Comparison of ENCODE assay signal across 8 cellular contexts in genomic region chr12:10153271-10154144, GRCh38. TPM values are rescaled to one million over a fixed set of nuclear protein-coding genes. Genes with fewer than 3 reads are reported as not detected.
DNase-seq lines count a peak whose midpoint lies in the region; FAIRE-seq and TF ChIP-seq lines count a peak whose summit lies in the region.

No MANE protein-coding gene starts in this region.

- intact Hi-C loops in ascending aorta (cut with DNase I) = loop anchor here (1.0 to 10.0 kb wide), 2 partner anchors 37 to 211 kb away; no protein-coding TSS in a partner anchor

- H3K4me2 ChIP-seq in Loucy (ENCODE audit: low read depth, low read length, poor library complexity, severe bottlenecking) (peak overlapping the region; percentile 54), hepatocyte (peak overlapping the region; percentile 85)

- H2AFZ ChIP-seq in Loucy (ENCODE audit: low read length) (no peak overlapping the region; the same call in 1 of the 2 replicates), hepatocyte (peak overlapping the region; percentile 86)

- no peak overlapping the region for H3K27ac Mint-ChIP-seq in T-helper 2 cell treated with Interferon-gamma antibody and Interleukin-4, amounts not matched to agents 5 μg/mL and 100 μg/mL, for 36 hours

- H3K27me3 ChIP-seq in AG04450 (ENCODE audit: control insufficient read depth, insufficient read depth, low read length) = no peaks in the 10 kb centered on the region
- H3K27me3 ChIP-seq in Loucy (ENCODE audit: insufficient read depth, low read length, poor library complexity, severe bottlenecking) = no peaks in the 10 kb centered on the region
- H3K27me3 ChIP-seq in ascending aorta = no peaks in the 10 kb centered on the region
- no peaks in the 10 kb centered on the region for H3K27me3 ChIP-seq in hepatocyte

- no peaks in the 10 kb centered on the region for H3K9me3 ChIP-seq in AG04450 (ENCODE audit: control insufficient read depth, insufficient read depth, low read length)
- H3K9me3 ChIP-seq in Loucy (ENCODE audit: insufficient read depth, low read depth, low read length) = no peaks in the 10 kb centered on the region
- no peaks in the 10 kb centered on the region for H3K9me3 ChIP-seq in ascending aorta
- no peaks in the 10 kb centered on the region for H3K9me3 ChIP-seq in hepatocyte (ENCODE audit: low read depth)

- H3K27me3 Mint-ChIP-seq in T-helper 2 cell treated with Interferon-gamma antibody and Interleukin-4, amounts not matched to agents 5 μg/mL and 100 μg/mL, for 36 hours (ENCODE audit: low read depth) = peaks cover 42% of the 10 kb centered on the region

- DNase-seq in AG04450 (ENCODE audit: low read depth, low spot score) (no peak), GM19239 (ENCODE audit: insufficient read length, low spot score) (peak; percentile 29), ascending aorta (ENCODE audit: low spot score in 2 of 2) (peak in 1 of 2 donors; percentile 84), hepatocyte (ENCODE audit: low spot score) (peak; percentile 82), pulmonary artery endothelial cell (ENCODE audit: low read depth, low spot score) (peak; percentile 22)
- DNase-seq in T-helper 2 cell treated with Interferon-gamma antibody and Interleukin-4, amounts not matched to agents 5 μg/mL and 100 μg/mL, for 36 hours (ENCODE audit: low spot score) = peak; percentile 43

- H3K4me1 ChIP-seq in Loucy (ENCODE audit: insufficient read depth, low read length, poor library complexity, severe bottlenecking) (no peaks in the 10 kb centered on the region), ascending aorta (peaks cover 0 to 3% of the 10 kb centered on the region in 2 donors), hepatocyte (ENCODE audit: insufficient read depth) (peaks cover 5% of the 10 kb centered on the region), urinary bladder (ENCODE audit: insufficient read depth) (no peaks in the 10 kb centered on the region)

- H3K4me3 ChIP-seq in AG04450 (ENCODE audit: low read depth, low read length) = peak overlapping the region; percentile 50
- H3K4me3 ChIP-seq in Loucy (ENCODE audit: low read length, poor library complexity, severe bottlenecking) = peak overlapping the region; percentile 45
- H3K4me3 ChIP-seq in ascending aorta = peak overlapping the region; percentile 65 to 79
- H3K4me3 ChIP-seq in hepatocyte = peak overlapping the region; percentile 31
- peak overlapping the region; percentile 51 for H3K4me3 ChIP-seq in urinary bladder (ENCODE audit: low read depth, low read length)

- no peak overlapping the region for H3K9ac ChIP-seq in Loucy (ENCODE audit: low read depth, low read length, poor library complexity, severe bottlenecking)

- peaks cover 6% of the 10 kb centered on the region for H3K4me1 Mint-ChIP-seq in T-helper 2 cell treated with Interferon-gamma antibody and Interleukin-4, amounts not matched to agents 5 μg/mL and 100 μg/mL, for 36 hours (ENCODE audit: low read depth)

- peak; percentile 78 for TF ChIP-seq CTCF in AG04450 (IDR thresholded peaks at IDR 0.05; ENCODE audit: low read depth, low read length)
- TF ChIP-seq CTCF in Loucy (conservative IDR thresholded peaks at IDR 0.05; ENCODE audit: low read length) = peak; percentile 58
- TF ChIP-seq CTCF in ascending aorta (IDR thresholded peaks at IDR 0.05) = peak; percentile 66 to 78 (median 76)
- peak; percentile 76 for TF ChIP-seq CTCF in hepatocyte (IDR thresholded peaks at IDR 0.05; ENCODE audit: poor library complexity)

- H3K27ac ChIP-seq in AG04450 (ENCODE audit: low read depth, low read length) (peak overlapping the region; percentile 70), ascending aorta (peak overlapping the region; percentile 75 to 77), hepatocyte (peak overlapping the region; percentile 78), urinary bladder (ENCODE audit: low read depth) (peak overlapping the region; percentile 11)

- no peaks in the 10 kb centered on the region for H3K36me3 Mint-ChIP-seq in T-helper 2 cell treated with Interferon-gamma antibody and Interleukin-4, amounts not matched to agents 5 μg/mL and 100 μg/mL, for 36 hours (ENCODE audit: low read depth)

- H3K4me3 Mint-ChIP-seq in T-helper 2 cell treated with Interferon-gamma antibody and Interleukin-4, amounts not matched to agents 5 μg/mL and 100 μg/mL, for 36 hours = peak overlapping the region; percentile 85

- H3K9me2 ChIP-seq in Loucy (replicated peaks; ENCODE audit: low read depth, low read length) (no peaks in the 10 kb centered on the region), hepatocyte (replicated peaks; ENCODE audit: insufficient read depth) (no peaks in the 10 kb centered on the region)

- no peaks in the 10 kb centered on the region for H3K9me3 Mint-ChIP-seq in T-helper 2 cell treated with Interferon-gamma antibody and Interleukin-4, amounts not matched to agents 5 μg/mL and 100 μg/mL, for 36 hours

- H3F3A ChIP-seq in Loucy (ENCODE audit: low read depth) = no peaks in the 10 kb centered on the region

- H3K36me3 ChIP-seq in Loucy (ENCODE audit: insufficient read depth, low read length) = no peaks in the 10 kb centered on the region
- H3K36me3 ChIP-seq in ascending aorta = no peaks in the 10 kb centered on the region
- no peaks in the 10 kb centered on the region for H3K36me3 ChIP-seq in hepatocyte (replicated peaks; ENCODE audit: insufficient read depth, low read depth)
- H3K36me3 ChIP-seq in urinary bladder (ENCODE audit: insufficient read depth) = no peaks in the 10 kb centered on the region

- CTCF ChIA-PET in AG04450 (lab: Charles Lee) = interaction anchor here (0.6 to 5.0 kb wide), 49 partner anchors 10 to 1695 kb away, joined by 3 to 70 read pairs (median 5); partner anchors contain the start of genes CLEC12B, CLEC7A, GABARAPL1 and OLR1

- POLR2A ChIA-PET in AG04450 (lab: Yijun Ruan, JAX) = interaction anchor here (0.6 to 1.8 kb wide), 9 partner anchors 10 to 144 kb away, joined by 3 to 21 read pairs (median 3); partner anchors contain the start of gene GABARAPL1

- FAIRE-seq in GM19239 (lab: Jason Lieb, UNC) = peak; percentile 76

- H3K79me2 ChIP-seq in Loucy (ENCODE audit: insufficient read depth, low read length) = no peaks in the 10 kb centered on the region
- H3K79me2 ChIP-seq in hepatocyte = no peaks in the 10 kb centered on the region

- no peaks in the 10 kb centered on the region for H4K20me1 ChIP-seq in Loucy (ENCODE audit: insufficient read depth, low read length, poor library complexity, severe bottlenecking)
- H4K20me1 ChIP-seq in hepatocyte (ENCODE audit: insufficient read depth, poor library complexity, severe bottlenecking) = no peaks in the 10 kb centered on the region

- WGBS in hepatocyte (ENCODE audit: low lambda C conversion rate, missing lambda C conversion rate) = 5% methylated on average over 45 of the region's 46 CpGs
- WGBS in urinary bladder = 6% methylated on average over 46 of the region's 46 CpGs

RNA-seq across cellular contexts. Expression of gene OLR1, which starts 18.4 kb away (rescaled TPM):
- polyA plus RNA-seq in AG04450 (2011; rRNA removed) = 13.0 and 15.3 TPM in 2 replicates
- 3.4 and 6.0 TPM in 2 replicates for polyA minus RNA-seq in AG04450 (2011; rRNA and poly(A)+ RNA removed)
- 2.1 TPM for total RNA-seq in ascending aorta
- total RNA-seq in hepatocyte = 7.3 and 15.1 TPM in 2 replicates
- polyA plus RNA-seq in hepatocyte = 6.4 and 20.8 TPM in 2 replicates
- not detected in 2 replicates for total RNA-seq in pulmonary artery endothelial cell
- total RNA-seq in urinary bladder = 1.2 TPM
- polyA plus RNA-seq in urinary bladder = 0.27 TPM

RNA-seq across cellular contexts. Expression of gene CLEC7A, which starts 23.5 kb away (rescaled TPM):
- polyA plus RNA-seq in AG04450 (2011; rRNA removed) (not detected in 2 replicates), hepatocyte (1.3 and 2.3 TPM in 2 replicates), urinary bladder (8.4 TPM)
- polyA minus RNA-seq in AG04450 (2011; rRNA and poly(A)+ RNA removed) = not detected in 2 replicates
- total RNA-seq in ascending aorta (6.0 TPM), hepatocyte (1.1 and 2.3 TPM in 2 replicates), pulmonary artery endothelial cell (0.07 TPM in 2 replicates), urinary bladder (4.5 TPM)

RNA-seq across cellular contexts. Expression of gene TMEM52B, which starts 25.3 kb away (rescaled TPM):
- 7.2 and 8.3 TPM in 2 replicates for polyA plus RNA-seq in AG04450 (2011; rRNA removed)
- polyA minus RNA-seq in AG04450 (2011; rRNA and poly(A)+ RNA removed) = 3.6 and 10.0 TPM in 2 replicates
- total RNA-seq in ascending aorta = not detected
- 0.03 TPM in 1 of 2 replicates, not detected in the other for total RNA-seq in hepatocyte
- polyA plus RNA-seq in hepatocyte = 1.0 and 1.8 TPM in 2 replicates
- total RNA-seq in pulmonary artery endothelial cell = not detected in 2 replicates
- total RNA-seq in urinary bladder = 0.11 TPM
- 0.11 TPM for polyA plus RNA-seq in urinary bladder

RNA-seq across cellular contexts. Expression of gene CLEC1A, which starts 54.7 kb away (rescaled TPM):
- polyA plus RNA-seq in AG04450 (2011; rRNA removed) = not detected in 2 replicates
- polyA minus RNA-seq in AG04450 (2011; rRNA and poly(A)+ RNA removed) = not detected in 2 replicates
- 13.2 TPM for total RNA-seq in ascending aorta
- 3.0 and 6.4 TPM in 2 replicates for total RNA-seq in hepatocyte
- 3.6 and 4.2 TPM in 2 replicates for polyA plus RNA-seq in hepatocyte
- total RNA-seq in pulmonary artery endothelial cell = 3.6 and 16.0 TPM in 2 replicates
- 3.2 TPM for total RNA-seq in urinary bladder
- 6.0 TPM for polyA plus RNA-seq in urinary bladder

RNA-seq across cellular contexts. Expression of gene GABARAPL1, which starts 59.2 kb away (rescaled TPM):
- 181 and 196 TPM in 2 replicates for polyA plus RNA-seq in AG04450 (2011; rRNA removed)
- polyA minus RNA-seq in AG04450 (2011; rRNA and poly(A)+ RNA removed) = 108 and 117 TPM in 2 replicates
- total RNA-seq in ascending aorta = 239 TPM
- 77.9 and 93.5 TPM in 2 replicates for total RNA-seq in hepatocyte
- polyA plus RNA-seq in hepatocyte = 77.7 and 101 TPM in 2 replicates
- total RNA-seq in pulmonary artery endothelial cell = 48.4 and 73.1 TPM in 2 replicates
- total RNA-seq in urinary bladder = 38.0 TPM
- polyA plus RNA-seq in urinary bladder = 138 TPM

Comparison
In these comparisons a context has a peak if more than half of its experiments do, and no peak if none do; other contexts are left out.
1. H3K27ac ChIP-seq: peak in every context shown above with its lines; median percentile 78 in hepatocyte; 76 in ascending aorta; 70 in AG04450; 11 in urinary bladder.